10 cellular contexts compared by ENCODE assay signal in the genomic region with DNA sequence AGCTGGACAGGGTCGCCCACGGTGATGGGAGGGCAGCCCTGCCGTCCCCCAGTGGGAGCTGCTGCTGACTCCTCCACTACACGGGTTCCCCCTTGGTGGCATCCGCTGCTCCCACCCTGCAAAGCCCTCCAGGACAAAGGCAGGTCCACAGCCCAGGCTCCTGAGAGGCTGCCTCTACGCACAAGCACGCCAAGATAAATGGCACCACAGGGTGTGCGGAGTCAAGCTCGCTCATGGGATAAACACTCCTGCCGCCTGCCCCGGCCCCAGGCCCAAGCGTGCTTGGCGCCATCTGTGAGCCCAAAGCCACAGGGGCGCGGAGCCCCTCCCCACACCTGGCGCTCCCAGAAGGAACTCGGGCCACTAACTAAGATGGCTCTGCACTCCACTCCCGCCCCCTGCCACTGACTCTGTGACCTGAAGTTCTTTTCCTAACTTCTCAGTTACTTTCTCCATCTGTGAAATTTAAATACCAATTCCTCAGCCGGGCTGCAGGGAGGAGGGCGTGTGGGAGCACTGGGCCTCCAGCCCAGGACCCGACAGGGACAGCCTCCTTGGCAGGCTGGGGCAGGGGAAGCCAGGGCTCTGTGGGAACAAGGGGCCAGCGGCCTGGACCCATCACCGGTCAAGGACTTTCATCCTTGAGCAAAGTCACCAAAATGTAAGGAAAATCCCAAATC. TPM values are rescaled to one million over a fixed set of nuclear protein-coding genes. Genes with fewer than 3 reads are reported as not detected.
A peak's percentile ranks its signal among the peaks of the same experiment; 100 is the strongest.
DNase-seq lines count a peak whose midpoint lies in the region; ATAC-seq, FAIRE-seq and TF ChIP-seq lines count a peak whose summit lies in the region.
"Had no signal": no experiment of that assay in that cellular context is flagged by ENCODE, and none has a peak within 500 bp of the region (broad histone marks: within the 10 kb centered on the region; RNA-seq: fewer than 3 reads in every experiment).

No MANE protein-coding gene starts in this region.

- H2AFZ ChIP-seq in DND-41 (ENCODE audit: low read depth, low read length): no peak overlapping the region

- peaks cover 2% of the 10 kb centered on the region; the same call in 1 of the 2 replicates for H4K20me1 ChIP-seq in DND-41 (ENCODE audit: insufficient read depth, low read length)

- FAIRE-seq in D721Med (lab: Jason Lieb, UNC): no peak
- FAIRE-seq: bronchial epithelial cell had no signal

- TF ChIP-seq CTCF in DND-41 (IDR thresholded peaks at IDR 0.05; ENCODE audit: borderline replicate concordance, extremely low read depth, low read length, poor library complexity, severe bottlenecking) (no peak), RWPE2 (IDR thresholded peaks at IDR 0.05; ENCODE audit: poor library complexity, severe bottlenecking) (no peak), psoas muscle (IDR thresholded peaks at IDR 0.05) (no peak), D721Med (IDR thresholded peaks at IDR 0.05; ENCODE audit: insufficient read depth, missing control alignments) (no peak)

- H3K79me2 ChIP-seq in DND-41 (ENCODE audit: insufficient read depth, low read length): peaks cover 51% of the 10 kb centered on the region

- no peak overlapping the region for H3K4me3 ChIP-seq in DND-41 (ENCODE audit: low read depth in 1 of 2, low read length in 2 of 2)
- H3K4me3 ChIP-seq in RWPE2 (ENCODE audit: severe bottlenecking): no peak overlapping the region
- peak overlapping the region; percentile 46 for H3K4me3 ChIP-seq in psoas muscle

- intact Hi-C loops in psoas muscle (cut with DNase I): loop anchor here in 1 of 2 donors (2.0 kb wide), 1 partner anchor 13 kb away; no protein-coding TSS in a partner anchor

- peaks cover 7% of the 10 kb centered on the region for H3K36me3 ChIP-seq in DND-41 (ENCODE audit: insufficient read depth, low read length)
- H3K36me3 ChIP-seq in RWPE2 (ENCODE audit: low read depth): peaks cover 38% of the 10 kb centered on the region
- H3K36me3 ChIP-seq in psoas muscle (ENCODE audit: insufficient read depth in 1 of 2, low read depth in 1 of 2): peaks cover 0 to 15% of the 10 kb centered on the region in 2 donors

- H3K9me3 ChIP-seq in DND-41 (ENCODE audit: insufficient read depth, low read length, severe bottlenecking): no peaks in the 10 kb centered on the region
- H3K9me3 ChIP-seq in RWPE2 (ENCODE audit: severe bottlenecking): no peaks in the 10 kb centered on the region
- H3K9me3 ChIP-seq in psoas muscle: no peaks in the 10 kb centered on the region

- H3K27me3 ChIP-seq in DND-41 (ENCODE audit: insufficient read depth, low read length, poor library complexity) (no peaks in the 10 kb centered on the region), RWPE2 (ENCODE audit: insufficient read depth, poor library complexity, severe bottlenecking) (no peaks in the 10 kb centered on the region), psoas muscle (ENCODE audit: insufficient read depth in 3 of 3, low read length in 2 of 3) (no peaks in the 10 kb centered on the region)

- ATAC-seq in DND-41 (ENCODE audit: insufficient read depth, low read depth) (no peak), RWPE2 (ENCODE audit: low read depth) (no peak), psoas muscle (peak in 1 of 4 donors; percentile 20), GM21737 (IDR thresholded peaks at IDR 0.05; ENCODE audit: unreplicated experiment) (no peak), GM21423 (IDR thresholded peaks at IDR 0.05; ENCODE audit: unreplicated experiment) (no peak)

- H3K4me1 ChIP-seq in DND-41 (ENCODE audit: insufficient read depth, low read length) (peaks cover 45% of the 10 kb centered on the region), RWPE2 (ENCODE audit: insufficient read depth, poor library complexity, severe bottlenecking) (peaks cover 43% of the 10 kb centered on the region), psoas muscle (peaks cover 81% of the 10 kb centered on the region)

- no peak overlapping the region for H3K4me2 ChIP-seq in DND-41 (ENCODE audit: insufficient read depth, low read length)

- H3K27ac ChIP-seq in DND-41 (ENCODE audit: low read length) (peak overlapping the region; percentile 49; the same call in 1 of the 2 replicates), RWPE2 (ENCODE audit: poor library complexity, severe bottlenecking) (peak overlapping the region; percentile 99), psoas muscle (peak overlapping the region; percentile 98)

- 29 to 48% (median 32%) methylated on average over 22 to 23 of the region's 23 CpGs for WGBS in psoas muscle, 3 donors

- DNase-seq in DND-41 (no peak), RWPE2 (ENCODE audit: low spot score) (no peak), fibroblast of gingiva (ENCODE audit: low read depth) (peak; percentile 37), psoas muscle (no peak), amniotic stem cell (lab: John Stamatoyannopoulos, UW) (no peak), D721Med (ENCODE audit: insufficient read length, low spot score) (no peak)
- DNase-seq: NCI-H1092 had no signal

- H3K9ac ChIP-seq in DND-41 (ENCODE audit: low read depth, low read length): no peak overlapping the region

RNA-seq across cellular contexts. Expression of gene EHD1, which starts 14.9 kb away (rescaled TPM):
- total RNA-seq in psoas muscle: 10 to 100 TPM; 34.7 to 71.0 (median 61.1) TPM
- polyA plus RNA-seq in psoas muscle: 100 to 1,000 TPM in 1 of 3 donors, 10 to 100 TPM in 2; 23.5 to 174 (median 30.9) TPM

RNA-seq across cellular contexts. Expression of gene CDC42BPG, which starts 19.1 kb away (rescaled TPM):
- 1 to 10 TPM in 1 of 4 donors, under 1 TPM in 2, not detected in 1; 0.05 to 2.2 (median 0.08) TPM for total RNA-seq in psoas muscle
- polyA plus RNA-seq in psoas muscle: under 1 TPM; 0.04 to 0.06 (median 0.05) TPM

RNA-seq across cellular contexts. Expression of gene MEN1, which starts 53.2 kb away (rescaled TPM):
- 10 to 100 TPM in 2 of 4 donors, 1 to 10 TPM in 2; 7.2 to 13.5 (median 10.3) TPM for total RNA-seq in psoas muscle
- 10 to 100 TPM in 2 of 3 donors, 1 to 10 TPM in 1; 8.7 to 21.2 (median 12.9) TPM for polyA plus RNA-seq in psoas muscle

RNA-seq across cellular contexts. Expression of gene ATG2A, which starts 53.5 kb away (rescaled TPM):
- total RNA-seq in psoas muscle: 10 to 100 TPM; 19.5 to 21.6 (median 20.6) TPM
- 10 to 100 TPM; 11.0 to 17.9 (median 15.4) TPM for polyA plus RNA-seq in psoas muscle

Comparison
In these comparisons a context has a peak if more than half of its experiments do, and no peak if none do; other contexts are left out.
1. H3K27ac ChIP-seq: peak in every context shown above with its lines; median percentile 99 in RWPE2; 98 in psoas muscle; 49 in DND-41.